ENCODE assay signal across 20 cellular contexts in genomic region chr10:368579-369255, GRCh38.
DNase-seq lines count a peak whose midpoint lies in the region; ATAC-seq, FAIRE-seq and TF ChIP-seq lines count a peak whose summit lies in the region.
"Had no signal": no experiment of that assay in that cellular context is flagged by ENCODE, and none has a peak within 500 bp of the region (broad histone marks: within the 10 kb centered on the region; RNA-seq: fewer than 3 reads in every experiment).

No MANE protein-coding gene starts in this region.

- H3K23me2 ChIP-seq in H1 (ENCODE audit: low read depth, low read length), result peaks cover 2% of the 10 kb centered on the region

- no peak overlapping the region for H2BK15ac ChIP-seq in H1 (ENCODE audit: low read length)

- FAIRE-seq in H1 (lab: Jason Lieb, UNC), result no peak
- FAIRE-seq: GM19239, K562 had no signal

- no TSS peak for BruUV-seq in PC-3 (replicated peaks; lab: Mats Ljungman, UMichigan)

- no peak overlapping the region for H3K4me3 Mint-ChIP-seq in CD8-positive, alpha-beta memory T cell
- H3K4me3 Mint-ChIP-seq: stimulated activated memory B cell treated with anti-CD40 and anti-IgM and Interleukin-4, amounts not matched to agents 10 μg/mL and 1 μg/mL and 100 μg/mL, for 72 hours had no signal

- H2AK5ac ChIP-seq in H1 (ENCODE audit: low read depth, low read length), result no peak overlapping the region

- no peak overlapping the region for H4K5ac ChIP-seq in H1 (ENCODE audit: insufficient read length, low read depth, low read length)

- H3K23ac ChIP-seq in H1 (ENCODE audit: insufficient read length), result no peak overlapping the region

- H3K4me3 ChIP-seq in DOHH2 (ENCODE audit: low read length) (peak overlapping the region; percentile 16; the same call in 1 of the 2 replicates), H1 (ENCODE audit: extremely low read depth in 1 of 4, insufficient read depth in 2 of 4, low read depth in 3 of 4, low read length in 4 of 4) (no peak overlapping the region), osteoblast (ENCODE audit: insufficient read depth, low read length) (no peak overlapping the region), PC-3 (ENCODE audit: low read length) (no peak overlapping the region)
- H3K4me3 ChIP-seq in CD8-positive, alpha-beta memory T cell (ENCODE audit: low read length), result no peak overlapping the region
- H3K4me3 ChIP-seq: K562, lower lobe of right lung, psoas muscle had no signal

- no peak for TF ChIP-seq RAD21 in H1 (IDR thresholded peaks at IDR 0.05 in 1 of 2, conservative IDR thresholded peaks at IDR 0.05 in 1 of 2; ENCODE audit: low read depth in 2 of 2, low read length in 2 of 2)

- H3K4me1 ChIP-seq in DOHH2 (ENCODE audit: control insufficient read depth, low read length) (peaks cover 49% of the 10 kb centered on the region), H1 (replicated peaks in 1 of 4; ENCODE audit: control insufficient read depth in 3 of 4, insufficient read depth in 4 of 4, low read length in 3 of 4) (peaks cover 0 to 5% (median under 1%) of the 10 kb centered on the region in 4 experiments; a peak in 3 of 7 replicates), osteoblast (ENCODE audit: insufficient read depth, low read length) (peaks cover 24% of the 10 kb centered on the region), PC-3 (ENCODE audit: insufficient read depth, low read length) (peaks cover 8% of the 10 kb centered on the region; the same call in 1 of the 2 replicates)
- no peaks in the 10 kb centered on the region for H3K4me1 ChIP-seq in CD8-positive, alpha-beta memory T cell (ENCODE audit: insufficient read depth, low read length)
- H3K4me1 ChIP-seq: lower lobe of right lung, psoas muscle had no signal

- H3K79me2 ChIP-seq in DOHH2 (ENCODE audit: control insufficient read depth, low read length) (no peaks in the 10 kb centered on the region), H1 (ENCODE audit: control insufficient read depth in 1 of 2, insufficient read depth in 2 of 2, low read length in 2 of 2) (no peaks in the 10 kb centered on the region), osteoblast (ENCODE audit: insufficient read depth, low read length) (no peaks in the 10 kb centered on the region), PC-3 (ENCODE audit: low read length) (no peaks in the 10 kb centered on the region)

- 0 out of 2 replicates have a peak overlapping the region, but pooled peaks have one; percentile 7 for H2BK5ac ChIP-seq in H1 (ENCODE audit: low read depth, low read length)

- no peaks in the 10 kb centered on the region for H3K27me3 ChIP-seq in DOHH2 (ENCODE audit: control insufficient read depth, low read length)
- no peaks in the 10 kb centered on the region for H3K27me3 ChIP-seq in H1 (replicated peaks in 1 of 4; ENCODE audit: control insufficient read depth in 3 of 4, extremely low read depth in 1 of 4, insufficient read depth in 3 of 4, low read length in 3 of 4)
- H3K27me3 ChIP-seq in osteoblast (ENCODE audit: insufficient read depth, low read length), result no peaks in the 10 kb centered on the region
- H3K27me3 ChIP-seq in CD8-positive, alpha-beta memory T cell (ENCODE audit: insufficient read depth, low read length, poor library complexity, severe bottlenecking), result no peaks in the 10 kb centered on the region
- H3K27me3 ChIP-seq in PC-3 (ENCODE audit: low read length), result no peaks in the 10 kb centered on the region
- H3K27me3 ChIP-seq: neutrophil had no signal

- H3K14ac ChIP-seq in H1 (ENCODE audit: insufficient read length), result no peak overlapping the region

- no peak overlapping the region for H4K91ac ChIP-seq in H1 (replicated peaks; ENCODE audit: insufficient read length, low read length)

- H4K20me1 ChIP-seq in DOHH2 (ENCODE audit: control insufficient read depth, insufficient read depth, low read depth, low read length) (no peaks in the 10 kb centered on the region), H1 (replicated peaks in 1 of 2; ENCODE audit: control insufficient read depth in 1 of 2, insufficient read depth in 2 of 2, low read length in 2 of 2) (no peaks in the 10 kb centered on the region), osteoblast (ENCODE audit: insufficient read depth, low read length) (peaks cover 10% of the 10 kb centered on the region), PC-3 (ENCODE audit: low read length) (no peaks in the 10 kb centered on the region)

- TF ChIP-seq POLR2A in H1 (IDR thresholded peaks at IDR 0.05; ENCODE audit: control extremely low read depth in 1 of 2, low read depth in 2 of 2, low read length in 2 of 2), result no peak

- H3K4me2 ChIP-seq in DOHH2 (ENCODE audit: low read length) (peak overlapping the region; percentile 43), H1 (ENCODE audit: insufficient read depth in 1 of 2, low read depth in 2 of 2, low read length in 2 of 2) (no peak overlapping the region), osteoblast (ENCODE audit: insufficient read depth, low read length) (no peak overlapping the region), PC-3 (ENCODE audit: low read length) (no peak overlapping the region)

- CTCF ChIA-PET in H1 (lab: Charles Lee; ENCODE audit: partially characterized antibody) (interaction anchor here (0.8 to 1.6 kb wide), 2 partner anchors 77 to 89 kb away, joined by 3 read pairs; no protein-coding TSS in a partner anchor), PC-3 (lab: Charles Lee) (no interaction called here)
- CTCF ChIA-PET in CD8-positive, alpha-beta memory T cell (lab: Charles Lee), result no interaction called here

- H3K27ac Mint-ChIP-seq in CD8-positive, alpha-beta memory T cell, result no peak overlapping the region
- H3K27ac Mint-ChIP-seq: activated naive CD4-positive, alpha-beta T cell treated with anti-CD3 and anti-CD28 coated beads, Interleukin-2, amount 50 U/mL, for 72 hours; stimulated activated memory B cell treated with anti-CD40 and anti-IgM and Interleukin-4, amounts not matched to agents 10 μg/mL and 1 μg/mL and 100 μg/mL, for 72 hours had no signal

- POLR2A ChIA-PET in H1 (lab: Charles Lee; ENCODE audit: partially characterized antibody) (no interaction called here), PC-3 (lab: Charles Lee; ENCODE audit: unreplicated experiment) (no interaction called here)
- POLR2A ChIA-PET in CD8-positive, alpha-beta memory T cell (lab: Charles Lee), result no interaction called here

- no peak overlapping the region for H2BK20ac ChIP-seq in H1 (ENCODE audit: low read length)

- peaks cover 13% of the 10 kb centered on the region for H3F3A ChIP-seq in DOHH2 (ENCODE audit: control insufficient read depth, insufficient read depth)
- H3F3A ChIP-seq in PC-3 (ENCODE audit: low read length, unreplicated experiment), result no peaks in the 10 kb centered on the region

- H2BK12ac ChIP-seq in H1 (ENCODE audit: low read depth, low read length), result no peak overlapping the region

- H3K9me3 Mint-ChIP-seq in CD8-positive, alpha-beta memory T cell, result no peaks in the 10 kb centered on the region
- H3K9me3 Mint-ChIP-seq: activated naive CD4-positive, alpha-beta T cell treated with anti-CD3 and anti-CD28 coated beads, Interleukin-2, amount 50 U/mL, for 72 hours; stimulated activated memory B cell treated with anti-CD40 and anti-IgM and Interleukin-4, amounts not matched to agents 10 μg/mL and 1 μg/mL and 100 μg/mL, for 72 hours had no signal

- H3K4me1 Mint-ChIP-seq in CD8-positive, alpha-beta memory T cell, result no peaks in the 10 kb centered on the region

- DNase-seq in NCI-H345 treated with DMSO at 0.1 percent for 48 hours (lab: John Stamatoyannopoulos, UW; ENCODE audit: unreplicated experiment), result peak; percentile 66
- no peak for DNase-seq in H1 (ENCODE audit: low read depth in 1 of 2, low spot score in 2 of 2)
- DNase-seq in osteoblast (ENCODE audit: insufficient read length, low spot score, missing footprints), result peak; percentile 55
- no peak for DNase-seq in CD8-positive, alpha-beta memory T cell
- no peak for DNase-seq in NCI-H1694 (lab: John Stamatoyannopoulos, UW)
- DNase-seq in PC-3, result no peak
- DNase-seq: activated CD4-positive, alpha-beta T cell treated with anti-CD3 and anti-CD28 coated beads, Interleukin-2, amount 50 U/mL, for 1 hour; anterior cingulate cortex; lower lobe of right lung; MM.1S; NCI-H187; psoas muscle; T-helper 9 cell had no signal

- H2AFZ ChIP-seq in H1 (ENCODE audit: low read length) (no peak overlapping the region), osteoblast (ENCODE audit: low read length) (no peak overlapping the region), PC-3 (ENCODE audit: low read length) (no peak overlapping the region)

- H3K56ac ChIP-seq in H1 (replicated peaks; ENCODE audit: insufficient read length, low read depth, low read length), result no peak overlapping the region

- H3K9me2 ChIP-seq in DOHH2 (replicated peaks; ENCODE audit: control insufficient read depth, low read length) (no peaks in the 10 kb centered on the region), PC-3 (replicated peaks; ENCODE audit: low read length) (no peaks in the 10 kb centered on the region)

- TF ChIP-seq CTCF in DOHH2 (IDR thresholded peaks at IDR 0.05; ENCODE audit: low read depth, low read length, poor library complexity, severe bottlenecking) (no peak), H1 (IDR thresholded peaks at IDR 0.05; ENCODE audit: control extremely low read depth in 1 of 3, insufficient read depth in 1 of 3, low read depth in 1 of 3, low read length in 3 of 3) (no peak), osteoblast (IDR thresholded peaks at IDR 0.05; ENCODE audit: extremely low read depth, low read depth, low read length) (no peak), PC-3 (conservative IDR thresholded peaks at IDR 0.05; ENCODE audit: low read depth, low read length) (no peak)

- H3K9ac ChIP-seq in H1 (replicated peaks in 1 of 4; ENCODE audit: extremely low read depth in 1 of 4, low read depth in 3 of 4, low read length in 3 of 4), result no peak overlapping the region
- no peak overlapping the region for H3K9ac ChIP-seq in PC-3 (ENCODE audit: low read length)

- H3K9me3 ChIP-seq in DOHH2 (ENCODE audit: control insufficient read depth, insufficient read depth, low read length) (no peaks in the 10 kb centered on the region), H1 (ENCODE audit: insufficient read depth in 2 of 2, low read depth in 1 of 2, low read length in 1 of 2) (no peaks in the 10 kb centered on the region), osteoblast (ENCODE audit: low read depth, low read length) (no peaks in the 10 kb centered on the region), PC-3 (ENCODE audit: low read length) (no peaks in the 10 kb centered on the region)
- H3K9me3 ChIP-seq in CD8-positive, alpha-beta memory T cell (ENCODE audit: low read length), result no peaks in the 10 kb centered on the region
- H3K9me3 ChIP-seq: lower lobe of right lung, neutrophil, psoas muscle had no signal

- no peak for TF ChIP-seq EP300 in H1 (IDR thresholded peaks at IDR 0.05; ENCODE audit: borderline replicate concordance in 1 of 2, low read depth in 2 of 2, low read length in 2 of 2)

- no peak overlapping the region for H2BK120ac ChIP-seq in H1 (replicated peaks; ENCODE audit: low read depth, low read length)

- H3K36me3 Mint-ChIP-seq in CD8-positive, alpha-beta memory T cell, result peaks cover 4 to 28% (median 8%) of the 10 kb centered on the region in 3 donors
- H3K36me3 Mint-ChIP-seq: activated naive CD4-positive, alpha-beta T cell treated with anti-CD3 and anti-CD28 coated beads, Interleukin-2, amount 50 U/mL, for 72 hours; stimulated activated memory B cell treated with anti-CD40 and anti-IgM and Interleukin-4, amounts not matched to agents 10 μg/mL and 1 μg/mL and 100 μg/mL, for 72 hours had no signal

- peak overlapping the region; percentile 76 for H3K27ac ChIP-seq in DOHH2 (ENCODE audit: low read depth, low read length)
- H3K27ac ChIP-seq in H1 (ENCODE audit: low read depth, low read length), result no peak overlapping the region
- no peak overlapping the region for H3K27ac ChIP-seq in osteoblast (ENCODE audit: low read depth, low read length)
- H3K27ac ChIP-seq in CD8-positive, alpha-beta memory T cell (ENCODE audit: low read depth, low read length), result no peak overlapping the region
- no peak overlapping the region for H3K27ac ChIP-seq in PC-3 (ENCODE audit: low read length)
- H3K27ac ChIP-seq: lower lobe of right lung, neutrophil, psoas muscle had no signal

- H4K8ac ChIP-seq in H1 (ENCODE audit: extremely low read depth, insufficient read depth, low read length), result no peak overlapping the region; the same call in 1 of the 2 replicates

- ATAC-seq in GM21526 (IDR thresholded peaks at IDR 0.05; ENCODE audit: low FRiP score, unreplicated experiment) (no peak), PC-3 (no peak)
- ATAC-seq: activated naive CD4-positive, alpha-beta T cell treated with anti-CD3 and anti-CD28 coated beads, Interleukin-2, amount 50 U/mL, for 72 hours; K562; stimulated activated memory B cell treated with anti-CD40 and anti-IgM and Interleukin-4, amounts not matched to agents 10 μg/mL and 1 μg/mL and 100 μg/mL, for 72 hours had no signal

- H3K27me3 Mint-ChIP-seq in CD8-positive, alpha-beta memory T cell, result no peaks in the 10 kb centered on the region
- H3K27me3 Mint-ChIP-seq: stimulated activated memory B cell treated with anti-CD40 and anti-IgM and Interleukin-4, amounts not matched to agents 10 μg/mL and 1 μg/mL and 100 μg/mL, for 72 hours had no signal

- H3K18ac ChIP-seq in H1 (ENCODE audit: extremely low read depth, low read length), result no peak overlapping the region

- H3K36me3 ChIP-seq in DOHH2 (ENCODE audit: control insufficient read depth, low read length) (peaks cover 43% of the 10 kb centered on the region), H1 (ENCODE audit: control insufficient read depth in 2 of 4, insufficient read depth in 4 of 4, low read length in 3 of 4) (no peaks in the 10 kb centered on the region; a peak in 2 of 8 replicates), osteoblast (ENCODE audit: insufficient read depth, low read length) (peaks cover 48% of the 10 kb centered on the region), PC-3 (ENCODE audit: low read depth, low read length) (no peaks in the 10 kb centered on the region)
- no peaks in the 10 kb centered on the region for H3K36me3 ChIP-seq in CD8-positive, alpha-beta memory T cell (ENCODE audit: insufficient read depth, low read length)
- H3K36me3 ChIP-seq: neutrophil had no signal

- WGBS in H1 (ENCODE audit: extremely low coverage in 1 of 2, insufficient coverage in 1 of 2, insufficient read length in 1 of 2, insufficient replicate concordance in 2 of 2, low coverage in 1 of 2, low lambda C conversion rate in 2 of 2, missing lambda C conversion rate in 1 of 2), 2 experiments, result 89% methylated on average over 18 of the region's 18 CpGs; no CpG with 5 or more reads in 1 of the 2 experiments

- H3K4ac ChIP-seq in H1 (replicated peaks; ENCODE audit: insufficient read length, low read depth, low read length), result no peak overlapping the region

- H3K79me1 ChIP-seq in H1 (ENCODE audit: low read depth, low read length), result no peaks in the 10 kb centered on the region

- intact Hi-C loops in PC-3 (cut with micrococcal nuclease), result no loop called here

Comparison
In these comparisons a context has a peak if more than half of its experiments do, and no peak if none do; other contexts are left out.
1. DNase-seq: peak in NCI-H345 treated with DMSO at 0.1 percent for 48 hours (single experiment) and osteoblast (single experiment); none in H1 (0 of 2), CD8-positive, alpha-beta memory T cell (0 of 5), NCI-H1694 (single experiment) and PC-3 (single experiment).